In genomic region chr2:52454962-52455361, GRCh38 we compare ENCODE assay signal across 14 cellular contexts.
DNase-seq lines count a peak whose midpoint lies in the region; ATAC-seq and TF ChIP-seq lines count a peak whose summit lies in the region.
"Had no signal": no experiment of that assay in that cellular context is flagged by ENCODE, and none has a peak within 500 bp of the region (broad histone marks: within the 10 kb centered on the region; RNA-seq: fewer than 3 reads in every experiment).

No MANE protein-coding gene starts in this region.

- no peak for TF ChIP-seq CTCF in IMR-90 (conservative IDR thresholded peaks at IDR 0.05; ENCODE audit: low read depth, low read length)
- TF ChIP-seq CTCF in endothelial cell (IDR thresholded peaks at IDR 0.05; ENCODE audit: unreplicated experiment) = no peak

- no peaks in the 10 kb centered on the region for H3K36me3 ChIP-seq in IMR-90 (ENCODE audit: control insufficient read depth, insufficient read depth, low read length)
- no peaks in the 10 kb centered on the region for H3K36me3 ChIP-seq in naive thymus-derived CD4-positive, alpha-beta T cell (ENCODE audit: control insufficient read depth in 2 of 3, insufficient read depth in 3 of 3, low read length in 3 of 3)

- H2BK20ac ChIP-seq in IMR-90 (ENCODE audit: low read depth, low read length) = no peak overlapping the region

- no peak for DNase-seq in IMR-90
- peak; percentile 40 for DNase-seq in amniotic epithelial cell (ENCODE audit: low read depth)
- DNase-seq in left lobe of liver (ENCODE audit: low spot score) = no peak
- no peak for DNase-seq in naive thymus-derived CD4-positive, alpha-beta T cell
- no peak for DNase-seq in endothelial cell (ENCODE audit: low spot score)
- DNase-seq in NOMO-1 treated with dmso at 0.1 percent for 144 hours (lab: John Stamatoyannopoulos, UW; ENCODE audit: unreplicated experiment) = no peak
- DNase-seq: C1 segment of cervical spinal cord; Caco-2; CD4-positive, alpha-beta memory T cell; DMS153; DND-41; GM23248; H7; HCEC 1CT had no signal

- H3K4me1 Mint-ChIP-seq in naive thymus-derived CD4-positive, alpha-beta T cell = no peaks in the 10 kb centered on the region
- no peaks in the 10 kb centered on the region for H3K4me1 Mint-ChIP-seq in endothelial cell (ENCODE audit: unreplicated experiment)
- H3K4me1 Mint-ChIP-seq: CD4-positive, alpha-beta memory T cell had no signal

- H2AFZ ChIP-seq in IMR-90 (replicated peaks; ENCODE audit: low read length, poor library complexity) = no peak overlapping the region
- H2AFZ ChIP-seq: GM23248 had no signal

- H3K27me3 ChIP-seq in IMR-90 (ENCODE audit: control insufficient read depth, insufficient read depth, low read length) = no peaks in the 10 kb centered on the region
- H3K27me3 ChIP-seq in naive thymus-derived CD4-positive, alpha-beta T cell (ENCODE audit: control insufficient read depth in 2 of 2, insufficient read depth in 2 of 2, low read length in 2 of 2) = no peaks in the 10 kb centered on the region

- no peaks in the 10 kb centered on the region for H3K9me1 ChIP-seq in IMR-90 (ENCODE audit: insufficient read depth, low read length)

- intact Hi-C loops in IMR-90 (cut with micrococcal nuclease) = no loop called here
- intact Hi-C loops in naive thymus-derived CD4-positive, alpha-beta T cell (cut with micrococcal nuclease) = no loop called here

- peaks cover 0 to 14% (median 3%) of the 10 kb centered on the region in 11 donors for H3K9me3 Mint-ChIP-seq in naive thymus-derived CD4-positive, alpha-beta T cell
- no peaks in the 10 kb centered on the region for H3K9me3 Mint-ChIP-seq in endothelial cell (ENCODE audit: unreplicated experiment)

- CTCF ChIA-PET in IMR-90 (lab: Yijun Ruan, JAX) = no interaction called here
- CTCF ChIA-PET in naive thymus-derived CD4-positive, alpha-beta T cell (lab: Charles Lee) = no interaction called here

- H4K20me1 ChIP-seq in IMR-90 (ENCODE audit: insufficient read depth, low read length) = no peaks in the 10 kb centered on the region

- no TSS peak for BruUV-seq in IMR-90 (replicated peaks; lab: Mats Ljungman, UMichigan)

- H3K4me3 ChIP-seq in IMR-90 (ENCODE audit: insufficient read depth, low read depth, low read length) = no peak overlapping the region
- no peak overlapping the region for H3K4me3 ChIP-seq in naive thymus-derived CD4-positive, alpha-beta T cell (ENCODE audit: low read length)
- H3K4me3 ChIP-seq: GM23248 had no signal

- no peaks in the 10 kb centered on the region for H3K9me3 ChIP-seq in IMR-90 (ENCODE audit: control insufficient read depth, insufficient read depth, low read length)
- H3K9me3 ChIP-seq in naive thymus-derived CD4-positive, alpha-beta T cell (ENCODE audit: control insufficient read depth in 2 of 3, low read length in 3 of 3) = no peaks in the 10 kb centered on the region

- H3K27ac ChIP-seq in IMR-90 (ENCODE audit: insufficient read depth, low read length) = no peak overlapping the region
- H3K27ac ChIP-seq in naive thymus-derived CD4-positive, alpha-beta T cell (ENCODE audit: low read depth, low read length) = no peak overlapping the region
- H3K27ac ChIP-seq: GM23248 had no signal

- H3K27ac Mint-ChIP-seq in naive thymus-derived CD4-positive, alpha-beta T cell = no peak overlapping the region
- no peak overlapping the region for H3K27ac Mint-ChIP-seq in endothelial cell (ENCODE audit: unreplicated experiment)
- H3K27ac Mint-ChIP-seq: CD4-positive, alpha-beta memory T cell had no signal

- in situ Hi-C loops in IMR-90 (cut with MboI; ENCODE audit: low sequenced_read_pairs) = no loop called here

- H3K4ac ChIP-seq in IMR-90 (ENCODE audit: low read depth, low read length) = no peak overlapping the region

- H4K91ac ChIP-seq in IMR-90 (ENCODE audit: insufficient read depth, low read depth, low read length) = no peak overlapping the region

- no peaks in the 10 kb centered on the region for H3K79me1 ChIP-seq in IMR-90 (ENCODE audit: low read depth in 1 of 2, low read length in 2 of 2)

- H2BK5ac ChIP-seq in IMR-90 (ENCODE audit: low read depth, low read length, poor library complexity, severe bottlenecking) = no peak overlapping the region

- H2AK9ac ChIP-seq in IMR-90 (replicated peaks; ENCODE audit: low read depth, low read length, poor library complexity) = no peak overlapping the region

- H3K4me3 Mint-ChIP-seq in naive thymus-derived CD4-positive, alpha-beta T cell = no peak overlapping the region
- no peak overlapping the region for H3K4me3 Mint-ChIP-seq in endothelial cell (ENCODE audit: unreplicated experiment)
- H3K4me3 Mint-ChIP-seq: CD4-positive, alpha-beta memory T cell had no signal

- no peak overlapping the region for H2BK120ac ChIP-seq in IMR-90 (ENCODE audit: low read depth, low read length)

- H4K5ac ChIP-seq in IMR-90 (ENCODE audit: low read depth, low read length) = no peak overlapping the region

- ATAC-seq in IMR-90 (ENCODE audit: low read depth) = no peak
- ATAC-seq in left lobe of liver = peak; percentile 80
- ATAC-seq in naive thymus-derived CD4-positive, alpha-beta T cell = no peak

- H3K9ac ChIP-seq in IMR-90 (ENCODE audit: low read depth, low read length) = no peak overlapping the region
- H3K9ac ChIP-seq: GM23248 had no signal

- H3K4me2 ChIP-seq in IMR-90 (ENCODE audit: low read depth, low read length) = no peak overlapping the region

- H2BK15ac ChIP-seq in IMR-90 (ENCODE audit: low read depth, low read length) = no peak overlapping the region

- no peaks in the 10 kb centered on the region for H3K36me3 Mint-ChIP-seq in naive thymus-derived CD4-positive, alpha-beta T cell
- H3K36me3 Mint-ChIP-seq in endothelial cell (ENCODE audit: low read depth, unreplicated experiment) = no peaks in the 10 kb centered on the region
- H3K36me3 Mint-ChIP-seq: CD4-positive, alpha-beta memory T cell had no signal

- H3K27me3 Mint-ChIP-seq in naive thymus-derived CD4-positive, alpha-beta T cell = no peaks in the 10 kb centered on the region
- no peaks in the 10 kb centered on the region for H3K27me3 Mint-ChIP-seq in endothelial cell (ENCODE audit: unreplicated experiment)
- H3K27me3 Mint-ChIP-seq: CD4-positive, alpha-beta memory T cell had no signal

- no peak overlapping the region for H3K56ac ChIP-seq in IMR-90 (ENCODE audit: extremely low read depth, insufficient read depth, low read length)

- dilution Hi-C loops in IMR-90 (cut with HindIII; ENCODE audit: low sequenced_read_pairs, unreplicated experiment) = no loop called here

- H3K14ac ChIP-seq in IMR-90 (replicated peaks; ENCODE audit: low read depth, low read length) = no peak overlapping the region

- H4K8ac ChIP-seq in IMR-90 (ENCODE audit: low read depth in 2 of 2, low read length in 2 of 2) = no peak overlapping the region

- H3K18ac ChIP-seq in IMR-90 (ENCODE audit: low read depth, low read length) = no peak overlapping the region

- no peaks in the 10 kb centered on the region for H3K4me1 ChIP-seq in IMR-90 (ENCODE audit: control insufficient read depth, insufficient read depth, low read length)
- H3K4me1 ChIP-seq in naive thymus-derived CD4-positive, alpha-beta T cell (ENCODE audit: control insufficient read depth in 2 of 2, insufficient read depth in 2 of 2, low read length in 2 of 2) = no peaks in the 10 kb centered on the region
- H3K4me1 ChIP-seq: Caco-2 had no signal

- no peak for TF ChIP-seq RAD21 in IMR-90 (IDR thresholded peaks at IDR 0.05; ENCODE audit: low read length)

- no peak for TF ChIP-seq POLR2A in IMR-90 (IDR thresholded peaks at IDR 0.05; ENCODE audit: low read depth, low read length)

- POLR2A ChIA-PET in IMR-90 (lab: Charles Lee; ENCODE audit: unreplicated experiment) = no interaction called here
- POLR2A ChIA-PET in naive thymus-derived CD4-positive, alpha-beta T cell (lab: Charles Lee) = no interaction called here

- H2AK5ac ChIP-seq in IMR-90 (ENCODE audit: low read depth, low read length) = no peak overlapping the region

- no peak overlapping the region for H3K23ac ChIP-seq in IMR-90 (ENCODE audit: low read depth, low read length)

TF ChIP-seq in IMR-90, 13 proteins besides CTCF, POLR2A, EP300 and RAD21:
- no peak for TF ChIP-seq MAZ (IDR thresholded peaks at IDR 0.05; ENCODE audit: borderline replicate concordance, low read depth, low read length)
- TF ChIP-seq CEBPB (IDR thresholded peaks at IDR 0.05; ENCODE audit: low read depth, low read length) = 0 out of 2 replicates have a peak, but pooled peaks have one; percentile 23
- TF ChIP-seq SMC3 (IDR thresholded peaks at IDR 0.05; ENCODE audit: low read depth, low read length) = no peak
